ENCODE assay signal across 1 cellular context in the genomic region with DNA sequence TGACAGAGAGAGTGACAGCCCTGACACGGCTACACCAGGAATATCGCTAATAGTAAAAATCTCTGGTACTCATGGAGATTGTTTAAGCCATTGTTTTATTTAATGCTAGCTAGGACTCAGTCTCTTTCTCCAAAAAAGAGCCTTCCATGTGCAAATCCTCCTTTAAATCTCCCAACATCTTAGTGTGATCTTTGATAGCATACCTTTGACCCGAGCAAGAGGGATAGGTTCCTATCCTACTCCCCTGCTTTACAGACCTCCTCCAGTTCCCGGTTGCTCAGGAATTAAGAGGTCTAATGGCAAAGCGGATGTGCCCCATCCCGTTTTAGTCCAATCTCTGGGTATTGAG.
TF ChIP-seq lines count a peak whose summit lies in the region.

No MANE protein-coding gene starts in this region.

TF ChIP-seq in GM23338, 12 proteins besides CTCF, POLR2A, EP300 and RAD21 (continued from another document):
- TF ChIP-seq, protein P1, sequence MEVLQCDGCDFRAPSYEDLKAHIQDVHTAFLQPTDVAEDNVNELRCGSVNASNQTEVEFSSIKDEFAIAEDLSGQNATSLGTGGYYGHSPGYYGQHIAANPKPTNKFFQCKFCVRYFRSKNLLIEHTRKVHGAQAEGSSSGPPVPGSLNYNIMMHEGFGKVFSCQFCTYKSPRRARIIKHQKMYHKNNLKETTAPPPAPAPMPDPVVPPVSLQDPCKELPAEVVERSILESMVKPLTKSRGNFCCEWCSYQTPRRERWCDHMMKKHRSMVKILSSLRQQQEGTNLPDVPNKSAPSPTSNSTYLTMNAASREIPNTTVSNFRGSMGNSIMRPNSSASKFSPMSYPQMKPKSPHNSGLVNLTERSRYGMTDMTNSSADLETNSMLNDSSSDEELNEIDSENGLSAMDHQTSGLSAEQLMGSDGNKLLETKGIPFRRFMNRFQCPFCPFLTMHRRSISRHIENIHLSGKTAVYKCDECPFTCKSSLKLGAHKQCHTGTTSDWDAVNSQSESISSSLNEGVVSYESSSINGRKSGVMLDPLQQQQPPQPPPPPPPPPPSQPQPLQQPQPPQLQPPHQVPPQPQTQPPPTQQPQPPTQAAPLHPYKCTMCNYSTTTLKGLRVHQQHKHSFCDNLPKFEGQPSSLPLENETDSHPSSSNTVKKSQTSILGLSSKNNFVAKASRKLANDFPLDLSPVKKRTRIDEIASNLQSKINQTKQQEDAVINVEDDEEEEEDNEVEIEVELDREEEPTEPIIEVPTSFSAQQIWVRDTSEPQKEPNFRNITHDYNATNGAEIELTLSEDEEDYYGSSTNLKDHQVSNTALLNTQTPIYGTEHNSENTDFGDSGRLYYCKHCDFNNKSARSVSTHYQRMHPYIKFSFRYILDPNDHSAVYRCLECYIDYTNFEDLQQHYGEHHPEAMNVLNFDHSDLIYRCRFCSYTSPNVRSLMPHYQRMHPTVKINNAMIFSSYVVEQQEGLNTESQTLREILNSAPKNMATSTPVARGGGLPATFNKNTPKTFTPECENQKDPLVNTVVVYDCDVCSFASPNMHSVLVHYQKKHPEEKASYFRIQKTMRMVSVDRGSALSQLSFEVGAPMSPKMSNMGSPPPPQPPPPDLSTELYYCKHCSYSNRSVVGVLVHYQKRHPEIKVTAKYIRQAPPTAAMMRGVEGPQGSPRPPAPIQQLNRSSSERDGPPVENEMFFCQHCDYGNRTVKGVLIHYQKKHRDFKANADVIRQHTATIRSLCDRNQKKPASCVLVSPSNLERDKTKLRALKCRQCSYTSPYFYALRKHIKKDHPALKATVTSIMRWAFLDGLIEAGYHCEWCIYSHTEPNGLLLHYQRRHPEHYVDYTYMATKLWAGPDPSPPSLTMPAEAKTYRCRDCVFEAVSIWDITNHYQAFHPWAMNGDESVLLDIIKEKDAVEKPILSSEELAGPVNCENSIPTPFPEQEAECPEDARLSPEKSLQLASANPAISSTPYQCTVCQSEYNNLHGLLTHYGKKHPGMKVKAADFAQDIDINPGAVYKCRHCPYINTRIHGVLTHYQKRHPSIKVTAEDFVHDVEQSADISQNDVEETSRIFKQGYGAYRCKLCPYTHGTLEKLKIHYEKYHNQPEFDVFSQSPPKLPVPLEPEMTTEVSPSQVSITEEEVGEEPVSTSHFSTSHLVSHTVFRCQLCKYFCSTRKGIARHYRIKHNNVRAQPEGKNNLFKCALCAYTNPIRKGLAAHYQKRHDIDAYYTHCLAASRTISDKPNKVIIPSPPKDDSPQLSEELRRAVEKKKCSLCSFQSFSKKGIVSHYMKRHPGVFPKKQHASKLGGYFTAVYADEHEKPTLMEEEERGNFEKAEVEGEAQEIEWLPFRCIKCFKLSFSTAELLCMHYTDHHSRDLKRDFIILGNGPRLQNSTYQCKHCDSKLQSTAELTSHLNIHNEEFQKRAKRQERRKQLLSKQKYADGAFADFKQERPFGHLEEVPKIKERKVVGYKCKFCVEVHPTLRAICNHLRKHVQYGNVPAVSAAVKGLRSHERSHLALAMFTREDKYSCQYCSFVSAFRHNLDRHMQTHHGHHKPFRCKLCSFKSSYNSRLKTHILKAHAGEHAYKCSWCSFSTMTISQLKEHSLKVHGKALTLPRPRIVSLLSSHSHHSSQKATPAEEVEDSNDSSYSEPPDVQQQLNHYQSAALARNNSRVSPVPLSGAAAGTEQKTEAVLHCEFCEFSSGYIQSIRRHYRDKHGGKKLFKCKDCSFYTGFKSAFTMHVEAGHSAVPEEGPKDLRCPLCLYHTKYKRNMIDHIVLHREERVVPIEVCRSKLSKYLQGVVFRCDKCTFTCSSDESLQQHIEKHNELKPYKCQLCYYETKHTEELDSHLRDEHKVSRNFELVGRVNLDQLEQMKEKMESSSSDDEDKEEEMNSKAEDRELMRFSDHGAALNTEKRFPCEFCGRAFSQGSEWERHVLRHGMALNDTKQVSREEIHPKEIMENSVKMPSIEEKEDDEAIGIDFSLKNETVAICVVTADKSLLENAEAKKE (CRISPR knock-in tag; IDR thresholded peaks at IDR 0.05) = no peak
- TF ChIP-seq, protein P2, sequence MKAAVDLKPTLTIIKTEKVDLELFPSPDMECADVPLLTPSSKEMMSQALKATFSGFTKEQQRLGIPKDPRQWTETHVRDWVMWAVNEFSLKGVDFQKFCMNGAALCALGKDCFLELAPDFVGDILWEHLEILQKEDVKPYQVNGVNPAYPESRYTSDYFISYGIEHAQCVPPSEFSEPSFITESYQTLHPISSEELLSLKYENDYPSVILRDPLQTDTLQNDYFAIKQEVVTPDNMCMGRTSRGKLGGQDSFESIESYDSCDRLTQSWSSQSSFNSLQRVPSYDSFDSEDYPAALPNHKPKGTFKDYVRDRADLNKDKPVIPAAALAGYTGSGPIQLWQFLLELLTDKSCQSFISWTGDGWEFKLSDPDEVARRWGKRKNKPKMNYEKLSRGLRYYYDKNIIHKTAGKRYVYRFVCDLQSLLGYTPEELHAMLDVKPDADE (IDR thresholded peaks at IDR 0.05) = no peak
- TF ChIP-seq POLR2AphosphoS5 (IDR thresholded peaks at IDR 0.05; ENCODE audit: low read depth) (no peak), EZH2phosphoT487 (IDR thresholded peaks at IDR 0.05; ENCODE audit: unreplicated experiment) (no peak)
